1 cellular context compared by ENCODE assay signal in the genomic region with DNA sequence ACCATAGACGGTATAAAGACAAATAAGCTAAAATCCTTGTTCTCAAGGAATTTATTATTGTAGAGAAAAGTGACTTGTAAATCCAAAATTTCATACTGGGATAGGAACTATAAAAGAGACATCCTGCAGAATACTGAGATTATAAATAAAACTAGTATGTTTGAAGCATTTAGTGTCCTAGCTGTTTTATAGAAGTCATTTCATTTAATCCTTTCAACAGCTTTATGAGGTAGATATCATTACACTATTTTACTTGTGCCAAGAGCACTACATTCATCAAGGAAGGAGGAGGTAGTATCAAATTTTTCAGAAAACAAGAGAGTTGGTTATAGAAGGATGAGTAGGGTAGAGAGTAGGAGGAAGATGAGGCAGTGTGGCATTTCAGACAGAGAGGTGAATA.
A peak's percentile ranks its signal among the peaks of the same experiment; 100 is the strongest.
TF ChIP-seq lines count a peak whose summit lies in the region.

No MANE protein-coding gene starts in this region.

TF ChIP-seq in HEK293, 187 proteins besides CTCF, POLR2A, EP300 and RAD21 (continued from another document and continues in another):
- TF ChIP-seq, protein P1, sequence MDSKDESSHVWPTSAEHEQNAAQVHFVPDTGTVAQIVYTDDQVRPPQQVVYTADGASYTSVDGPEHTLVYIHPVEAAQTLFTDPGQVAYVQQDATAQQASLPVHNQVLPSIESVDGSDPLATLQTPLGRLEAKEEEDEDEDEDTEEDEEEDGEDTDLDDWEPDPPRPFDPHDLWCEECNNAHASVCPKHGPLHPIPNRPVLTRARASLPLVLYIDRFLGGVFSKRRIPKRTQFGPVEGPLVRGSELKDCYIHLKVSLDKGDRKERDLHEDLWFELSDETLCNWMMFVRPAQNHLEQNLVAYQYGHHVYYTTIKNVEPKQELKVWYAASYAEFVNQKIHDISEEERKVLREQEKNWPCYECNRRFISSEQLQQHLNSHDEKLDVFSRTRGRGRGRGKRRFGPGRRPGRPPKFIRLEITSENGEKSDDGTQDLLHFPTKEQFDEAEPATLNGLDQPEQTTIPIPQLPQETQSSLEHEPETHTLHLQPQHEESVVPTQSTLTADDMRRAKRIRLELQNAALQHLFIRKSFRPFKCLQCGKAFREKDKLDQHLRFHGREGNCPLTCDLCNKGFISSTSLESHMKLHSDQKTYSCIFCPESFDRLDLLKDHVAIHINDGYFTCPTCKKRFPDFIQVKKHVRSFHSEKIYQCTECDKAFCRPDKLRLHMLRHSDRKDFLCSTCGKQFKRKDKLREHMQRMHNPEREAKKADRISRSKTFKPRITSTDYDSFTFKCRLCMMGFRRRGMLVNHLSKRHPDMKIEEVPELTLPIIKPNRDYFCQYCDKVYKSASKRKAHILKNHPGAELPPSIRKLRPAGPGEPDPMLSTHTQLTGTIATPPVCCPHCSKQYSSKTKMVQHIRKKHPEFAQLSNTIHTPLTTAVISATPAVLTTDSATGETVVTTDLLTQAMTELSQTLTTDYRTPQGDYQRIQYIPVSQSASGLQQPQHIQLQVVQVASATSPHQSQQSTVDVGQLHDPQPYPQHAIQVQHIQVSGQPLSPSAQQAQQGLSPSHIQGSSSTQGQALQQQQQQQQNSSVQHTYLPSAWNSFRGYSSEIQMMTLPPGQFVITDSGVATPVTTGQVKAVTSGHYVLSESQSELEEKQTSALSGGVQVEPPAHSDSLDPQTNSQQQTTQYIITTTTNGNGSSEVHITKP (tag by site-specific recombination; IDR thresholded peaks at IDR 0.05) = peak; percentile 63
- TF ChIP-seq YY1 (tag by site-specific recombination; IDR thresholded peaks at IDR 0.05) = no peak
- TF ChIP-seq, protein P2, sequence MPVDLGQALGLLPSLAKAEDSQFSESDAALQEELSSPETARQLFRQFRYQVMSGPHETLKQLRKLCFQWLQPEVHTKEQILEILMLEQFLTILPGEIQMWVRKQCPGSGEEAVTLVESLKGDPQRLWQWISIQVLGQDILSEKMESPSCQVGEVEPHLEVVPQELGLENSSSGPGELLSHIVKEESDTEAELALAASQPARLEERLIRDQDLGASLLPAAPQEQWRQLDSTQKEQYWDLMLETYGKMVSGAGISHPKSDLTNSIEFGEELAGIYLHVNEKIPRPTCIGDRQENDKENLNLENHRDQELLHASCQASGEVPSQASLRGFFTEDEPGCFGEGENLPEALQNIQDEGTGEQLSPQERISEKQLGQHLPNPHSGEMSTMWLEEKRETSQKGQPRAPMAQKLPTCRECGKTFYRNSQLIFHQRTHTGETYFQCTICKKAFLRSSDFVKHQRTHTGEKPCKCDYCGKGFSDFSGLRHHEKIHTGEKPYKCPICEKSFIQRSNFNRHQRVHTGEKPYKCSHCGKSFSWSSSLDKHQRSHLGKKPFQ (tag by site-specific recombination; IDR thresholded peaks at IDR 0.05) = peak; percentile 80
- TF ChIP-seq, protein P3, sequence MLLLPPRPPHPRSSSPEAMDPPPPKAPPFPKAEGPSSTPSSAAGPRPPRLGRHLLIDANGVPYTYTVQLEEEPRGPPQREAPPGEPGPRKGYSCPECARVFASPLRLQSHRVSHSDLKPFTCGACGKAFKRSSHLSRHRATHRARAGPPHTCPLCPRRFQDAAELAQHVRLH (tag by site-specific recombination; IDR thresholded peaks at IDR 0.05) = peak; percentile 92
- TF ChIP-seq ZNF239 (tag by site-specific recombination; IDR thresholded peaks at IDR 0.05) = no peak
- 0 out of 2 replicates have a peak, but pooled peaks have one; percentile 28 for TF ChIP-seq ZSCAN16 (tag by site-specific recombination; IDR thresholded peaks at IDR 0.05)
- peak; percentile 62 for TF ChIP-seq ZIC2 (tag by site-specific recombination; IDR thresholded peaks at IDR 0.05)
- peak; percentile 87 for TF ChIP-seq FEZF1 (tag by site-specific recombination; IDR thresholded peaks at IDR 0.05)
- TF ChIP-seq ZNF626 (tag by site-specific recombination; IDR thresholded peaks at IDR 0.05) = no peak
- TF ChIP-seq, protein P4, sequence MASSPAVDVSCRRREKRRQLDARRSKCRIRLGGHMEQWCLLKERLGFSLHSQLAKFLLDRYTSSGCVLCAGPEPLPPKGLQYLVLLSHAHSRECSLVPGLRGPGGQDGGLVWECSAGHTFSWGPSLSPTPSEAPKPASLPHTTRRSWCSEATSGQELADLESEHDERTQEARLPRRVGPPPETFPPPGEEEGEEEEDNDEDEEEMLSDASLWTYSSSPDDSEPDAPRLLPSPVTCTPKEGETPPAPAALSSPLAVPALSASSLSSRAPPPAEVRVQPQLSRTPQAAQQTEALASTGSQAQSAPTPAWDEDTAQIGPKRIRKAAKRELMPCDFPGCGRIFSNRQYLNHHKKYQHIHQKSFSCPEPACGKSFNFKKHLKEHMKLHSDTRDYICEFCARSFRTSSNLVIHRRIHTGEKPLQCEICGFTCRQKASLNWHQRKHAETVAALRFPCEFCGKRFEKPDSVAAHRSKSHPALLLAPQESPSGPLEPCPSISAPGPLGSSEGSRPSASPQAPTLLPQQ (tag by site-specific recombination; IDR thresholded peaks at IDR 0.05) = no peak
- TF ChIP-seq SCRT2 (tag by site-specific recombination; IDR thresholded peaks at IDR 0.05) = no peak
- TF ChIP-seq, protein P5, sequence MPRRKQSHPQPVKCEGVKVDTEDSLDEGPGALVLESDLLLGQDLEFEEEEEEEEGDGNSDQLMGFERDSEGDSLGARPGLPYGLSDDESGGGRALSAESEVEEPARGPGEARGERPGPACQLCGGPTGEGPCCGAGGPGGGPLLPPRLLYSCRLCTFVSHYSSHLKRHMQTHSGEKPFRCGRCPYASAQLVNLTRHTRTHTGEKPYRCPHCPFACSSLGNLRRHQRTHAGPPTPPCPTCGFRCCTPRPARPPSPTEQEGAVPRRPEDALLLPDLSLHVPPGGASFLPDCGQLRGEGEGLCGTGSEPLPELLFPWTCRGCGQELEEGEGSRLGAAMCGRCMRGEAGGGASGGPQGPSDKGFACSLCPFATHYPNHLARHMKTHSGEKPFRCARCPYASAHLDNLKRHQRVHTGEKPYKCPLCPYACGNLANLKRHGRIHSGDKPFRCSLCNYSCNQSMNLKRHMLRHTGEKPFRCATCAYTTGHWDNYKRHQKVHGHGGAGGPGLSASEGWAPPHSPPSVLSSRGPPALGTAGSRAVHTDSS (tag by site-specific recombination; IDR thresholded peaks at IDR 0.05) = peak; percentile 41; the same call in 1 of the 2 replicates
- TF ChIP-seq TRIM28 (IDR thresholded peaks at IDR 0.05; ENCODE audit: borderline replicate concordance, low read length) = no peak
- TF ChIP-seq, protein P6, sequence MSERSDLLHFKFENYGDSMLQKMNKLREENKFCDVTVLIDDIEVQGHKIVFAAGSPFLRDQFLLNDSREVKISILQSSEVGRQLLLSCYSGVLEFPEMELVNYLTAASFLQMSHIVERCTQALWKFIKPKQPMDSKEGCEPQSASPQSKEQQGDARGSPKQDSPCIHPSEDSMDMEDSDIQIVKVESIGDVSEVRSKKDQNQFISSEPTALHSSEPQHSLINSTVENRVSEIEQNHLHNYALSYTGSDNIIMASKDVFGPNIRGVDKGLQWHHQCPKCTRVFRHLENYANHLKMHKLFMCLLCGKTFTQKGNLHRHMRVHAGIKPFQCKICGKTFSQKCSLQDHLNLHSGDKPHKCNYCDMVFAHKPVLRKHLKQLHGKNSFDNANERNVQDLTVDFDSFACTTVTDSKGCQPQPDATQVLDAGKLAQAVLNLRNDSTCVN (tag by site-specific recombination; optimal IDR thresholded peaks at IDR 0.05) = no peak
- peak; percentile 55 for TF ChIP-seq BCL11A (tag by site-specific recombination; IDR thresholded peaks at IDR 0.05; ENCODE audit: low read depth)
- TF ChIP-seq, protein P7, sequence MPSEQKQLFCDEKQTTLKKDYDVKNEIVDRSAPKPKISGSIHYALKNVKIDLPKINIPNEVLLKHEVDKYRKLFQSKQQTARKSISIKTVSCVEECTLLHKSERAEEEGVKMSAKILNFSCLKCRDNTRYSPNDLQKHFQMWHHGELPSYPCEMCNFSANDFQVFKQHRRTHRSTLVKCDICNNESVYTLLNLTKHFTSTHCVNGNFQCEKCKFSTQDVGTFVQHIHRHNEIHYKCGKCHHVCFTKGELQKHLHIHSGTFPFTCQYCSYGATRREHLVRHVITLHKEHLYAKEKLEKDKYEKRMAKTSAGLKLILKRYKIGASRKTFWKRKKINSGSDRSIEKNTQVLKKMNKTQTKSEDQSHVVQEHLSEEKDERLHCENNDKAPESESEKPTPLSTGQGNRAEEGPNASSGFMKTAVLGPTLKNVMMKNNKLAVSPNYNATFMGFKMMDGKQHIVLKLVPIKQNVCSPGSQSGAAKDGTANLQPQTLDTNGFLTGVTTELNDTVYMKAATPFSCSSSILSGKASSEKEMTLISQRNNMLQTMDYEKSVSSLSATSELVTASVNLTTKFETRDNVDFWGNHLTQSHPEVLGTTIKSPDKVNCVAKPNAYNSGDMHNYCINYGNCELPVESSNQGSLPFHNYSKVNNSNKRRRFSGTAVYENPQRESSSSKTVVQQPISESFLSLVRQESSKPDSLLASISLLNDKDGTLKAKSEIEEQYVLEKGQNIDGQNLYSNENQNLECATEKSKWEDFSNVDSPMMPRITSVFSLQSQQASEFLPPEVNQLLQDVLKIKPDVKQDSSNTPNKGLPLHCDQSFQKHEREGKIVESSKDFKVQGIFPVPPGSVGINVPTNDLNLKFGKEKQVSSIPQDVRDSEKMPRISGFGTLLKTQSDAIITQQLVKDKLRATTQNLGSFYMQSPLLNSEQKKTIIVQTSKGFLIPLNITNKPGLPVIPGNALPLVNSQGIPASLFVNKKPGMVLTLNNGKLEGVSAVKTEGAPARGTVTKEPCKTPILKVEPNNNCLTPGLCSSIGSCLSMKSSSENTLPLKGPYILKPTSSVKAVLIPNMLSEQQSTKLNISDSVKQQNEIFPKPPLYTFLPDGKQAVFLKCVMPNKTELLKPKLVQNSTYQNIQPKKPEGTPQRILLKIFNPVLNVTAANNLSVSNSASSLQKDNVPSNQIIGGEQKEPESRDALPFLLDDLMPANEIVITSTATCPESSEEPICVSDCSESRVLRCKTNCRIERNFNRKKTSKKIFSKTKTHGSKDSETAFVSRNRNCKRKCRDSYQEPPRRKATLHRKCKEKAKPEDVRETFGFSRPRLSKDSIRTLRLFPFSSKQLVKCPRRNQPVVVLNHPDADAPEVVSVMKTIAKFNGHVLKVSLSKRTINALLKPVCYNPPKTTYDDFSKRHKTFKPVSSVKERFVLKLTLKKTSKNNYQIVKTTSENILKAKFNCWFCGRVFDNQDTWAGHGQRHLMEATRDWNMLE (tag by site-specific recombination; conservative IDR thresholded peaks at IDR 0.05; ENCODE audit: low read depth) = no peak
- TF ChIP-seq, protein P8, sequence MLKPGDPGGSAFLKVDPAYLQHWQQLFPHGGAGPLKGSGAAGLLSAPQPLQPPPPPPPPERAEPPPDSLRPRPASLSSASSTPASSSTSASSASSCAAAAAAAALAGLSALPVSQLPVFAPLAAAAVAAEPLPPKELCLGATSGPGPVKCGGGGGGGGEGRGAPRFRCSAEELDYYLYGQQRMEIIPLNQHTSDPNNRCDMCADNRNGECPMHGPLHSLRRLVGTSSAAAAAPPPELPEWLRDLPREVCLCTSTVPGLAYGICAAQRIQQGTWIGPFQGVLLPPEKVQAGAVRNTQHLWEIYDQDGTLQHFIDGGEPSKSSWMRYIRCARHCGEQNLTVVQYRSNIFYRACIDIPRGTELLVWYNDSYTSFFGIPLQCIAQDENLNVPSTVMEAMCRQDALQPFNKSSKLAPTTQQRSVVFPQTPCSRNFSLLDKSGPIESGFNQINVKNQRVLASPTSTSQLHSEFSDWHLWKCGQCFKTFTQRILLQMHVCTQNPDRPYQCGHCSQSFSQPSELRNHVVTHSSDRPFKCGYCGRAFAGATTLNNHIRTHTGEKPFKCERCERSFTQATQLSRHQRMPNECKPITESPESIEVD (tag by site-specific recombination; IDR thresholded peaks at IDR 0.05) = peak; percentile 91
- TF ChIP-seq, protein P9, sequence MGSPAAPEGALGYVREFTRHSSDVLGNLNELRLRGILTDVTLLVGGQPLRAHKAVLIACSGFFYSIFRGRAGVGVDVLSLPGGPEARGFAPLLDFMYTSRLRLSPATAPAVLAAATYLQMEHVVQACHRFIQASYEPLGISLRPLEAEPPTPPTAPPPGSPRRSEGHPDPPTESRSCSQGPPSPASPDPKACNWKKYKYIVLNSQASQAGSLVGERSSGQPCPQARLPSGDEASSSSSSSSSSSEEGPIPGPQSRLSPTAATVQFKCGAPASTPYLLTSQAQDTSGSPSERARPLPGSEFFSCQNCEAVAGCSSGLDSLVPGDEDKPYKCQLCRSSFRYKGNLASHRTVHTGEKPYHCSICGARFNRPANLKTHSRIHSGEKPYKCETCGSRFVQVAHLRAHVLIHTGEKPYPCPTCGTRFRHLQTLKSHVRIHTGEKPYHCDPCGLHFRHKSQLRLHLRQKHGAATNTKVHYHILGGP (tag by site-specific recombination; IDR thresholded peaks at IDR 0.05) = peak; percentile 43; the same call in 1 of the 2 replicates
- no peak for TF ChIP-seq ZNF558 (tag by site-specific recombination; IDR thresholded peaks at IDR 0.05)
- peak; percentile 85 for TF ChIP-seq SCRT1 (tag by site-specific recombination; IDR thresholded peaks at IDR 0.05; ENCODE audit: borderline replicate concordance)
- TF ChIP-seq OVOL3 (tag by site-specific recombination; IDR thresholded peaks at IDR 0.05) = peak; percentile 70; the same call in 1 of the 2 replicates
- peak; percentile 20; the same call in 1 of the 2 replicates for TF ChIP-seq IKZF3 (tag by site-specific recombination; IDR thresholded peaks at IDR 0.05)
- peak; percentile 73 for TF ChIP-seq ZSCAN30 (tag by site-specific recombination; IDR thresholded peaks at IDR 0.05)
- peak; percentile 97 for TF ChIP-seq ZNF843 (tag by site-specific recombination; IDR thresholded peaks at IDR 0.05)
- TF ChIP-seq, protein P10, sequence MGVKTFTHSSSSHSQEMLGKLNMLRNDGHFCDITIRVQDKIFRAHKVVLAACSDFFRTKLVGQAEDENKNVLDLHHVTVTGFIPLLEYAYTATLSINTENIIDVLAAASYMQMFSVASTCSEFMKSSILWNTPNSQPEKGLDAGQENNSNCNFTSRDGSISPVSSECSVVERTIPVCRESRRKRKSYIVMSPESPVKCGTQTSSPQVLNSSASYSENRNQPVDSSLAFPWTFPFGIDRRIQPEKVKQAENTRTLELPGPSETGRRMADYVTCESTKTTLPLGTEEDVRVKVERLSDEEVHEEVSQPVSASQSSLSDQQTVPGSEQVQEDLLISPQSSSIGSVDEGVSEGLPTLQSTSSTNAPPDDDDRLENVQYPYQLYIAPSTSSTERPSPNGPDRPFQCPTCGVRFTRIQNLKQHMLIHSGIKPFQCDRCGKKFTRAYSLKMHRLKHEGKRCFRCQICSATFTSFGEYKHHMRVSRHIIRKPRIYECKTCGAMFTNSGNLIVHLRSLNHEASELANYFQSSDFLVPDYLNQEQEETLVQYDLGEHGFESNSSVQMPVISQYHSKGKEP (tag by site-specific recombination; IDR thresholded peaks at IDR 0.05) = 0 out of 2 replicates have a peak, but pooled peaks have one; percentile 9
- peak; percentile 32; the same call in 1 of the 2 replicates for TF ChIP-seq WT1 (tag by site-specific recombination; IDR thresholded peaks at IDR 0.05)
- TF ChIP-seq OSR2 (tag by site-specific recombination; IDR thresholded peaks at IDR 0.05) = peak; percentile 59; the same call in 1 of the 2 replicates
- TF ChIP-seq, protein P11, sequence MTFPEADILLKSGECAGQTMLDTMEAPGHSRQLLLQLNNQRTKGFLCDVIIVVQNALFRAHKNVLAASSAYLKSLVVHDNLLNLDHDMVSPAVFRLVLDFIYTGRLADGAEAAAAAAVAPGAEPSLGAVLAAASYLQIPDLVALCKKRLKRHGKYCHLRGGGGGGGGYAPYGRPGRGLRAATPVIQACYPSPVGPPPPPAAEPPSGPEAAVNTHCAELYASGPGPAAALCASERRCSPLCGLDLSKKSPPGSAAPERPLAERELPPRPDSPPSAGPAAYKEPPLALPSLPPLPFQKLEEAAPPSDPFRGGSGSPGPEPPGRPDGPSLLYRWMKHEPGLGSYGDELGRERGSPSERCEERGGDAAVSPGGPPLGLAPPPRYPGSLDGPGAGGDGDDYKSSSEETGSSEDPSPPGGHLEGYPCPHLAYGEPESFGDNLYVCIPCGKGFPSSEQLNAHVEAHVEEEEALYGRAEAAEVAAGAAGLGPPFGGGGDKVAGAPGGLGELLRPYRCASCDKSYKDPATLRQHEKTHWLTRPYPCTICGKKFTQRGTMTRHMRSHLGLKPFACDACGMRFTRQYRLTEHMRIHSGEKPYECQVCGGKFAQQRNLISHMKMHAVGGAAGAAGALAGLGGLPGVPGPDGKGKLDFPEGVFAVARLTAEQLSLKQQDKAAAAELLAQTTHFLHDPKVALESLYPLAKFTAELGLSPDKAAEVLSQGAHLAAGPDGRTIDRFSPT (tag by site-specific recombination; IDR thresholded peaks at IDR 0.05) = peak; percentile 54
